ENCODE assay signal across 15 cellular contexts in the genomic region with DNA sequence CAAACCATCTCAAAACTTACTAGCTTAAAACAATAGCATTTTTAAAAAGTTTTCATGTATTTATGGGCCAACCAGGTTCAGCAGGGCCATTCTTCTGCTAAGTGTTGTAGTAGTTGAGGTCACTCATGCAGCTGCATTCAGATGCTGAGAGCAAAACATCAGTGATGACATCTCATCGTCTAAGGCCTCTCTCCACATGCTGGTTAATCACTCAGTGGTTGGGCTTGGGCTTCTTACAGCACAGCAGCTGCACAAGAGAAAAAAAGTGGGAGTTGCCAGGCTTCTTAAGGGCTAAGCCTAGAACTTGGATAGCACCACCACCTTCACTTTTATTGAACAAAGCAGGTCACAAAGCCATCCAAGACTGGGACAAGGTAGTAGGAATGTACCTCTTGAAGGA.
A peak's percentile ranks its signal among the peaks of the same experiment; 100 is the strongest.
DNase-seq lines count a peak whose midpoint lies in the region; ATAC-seq and TF ChIP-seq lines count a peak whose summit lies in the region.
"Had no signal": no experiment of that assay in that cellular context is flagged by ENCODE, and none has a peak within 500 bp of the region (broad histone marks: within the 10 kb centered on the region; RNA-seq: fewer than 3 reads in every experiment).

No MANE protein-coding gene starts in this region.

- POLR2A ChIA-PET in A673 (lab: Charles Lee; ENCODE audit: low non-redundant PET) = no interaction called here

- H3K36me3 Mint-ChIP-seq in nephron progenitor cell (ENCODE audit: low read depth) (no peaks in the 10 kb centered on the region), type B pancreatic cell (peaks cover 3% of the 10 kb centered on the region)
- H3K36me3 Mint-ChIP-seq: activated naive CD8-positive, alpha-beta T cell treated with anti-CD3 and anti-CD28 coated beads for 36 hours had no signal

- H3K9me3 ChIP-seq in A673 (ENCODE audit: low read depth, low read length, poor library complexity, severe bottlenecking) (no peaks in the 10 kb centered on the region), SJSA1 (replicated peaks) (no peaks in the 10 kb centered on the region)
- H3K9me3 ChIP-seq: lower lobe of right lung had no signal

- H3K27ac ChIP-seq in A673 (ENCODE audit: low read depth, low read length, poor library complexity, severe bottlenecking) (no peak overlapping the region), SJSA1 (peak overlapping the region; percentile 96), foreskin keratinocyte (no peak overlapping the region)
- H3K27ac ChIP-seq: dorsolateral prefrontal cortex, KMS-11, lower lobe of right lung had no signal

- DNase-seq in A673 (ENCODE audit: low spot score) = peak; percentile 18
- peak; percentile 49 for DNase-seq in ELR (ENCODE audit: low read depth)
- peak; percentile 65 to 75 for DNase-seq in SJSA1 (ENCODE audit: low read depth in 1 of 2, low spot score in 2 of 2)
- peak; percentile 32 to 77 for DNase-seq in foreskin keratinocyte
- no peak for DNase-seq in nephron progenitor cell
- DNase-seq in SK-N-DZ (ENCODE audit: low spot score) = no peak
- no peak for DNase-seq in type B pancreatic cell (ENCODE audit: extremely low spot score, unreplicated experiment)
- no peak for DNase-seq in HK-2 (ENCODE audit: unreplicated experiment)
- DNase-seq: activated naive CD8-positive, alpha-beta T cell treated with anti-CD3 and anti-CD28 coated beads for 36 hours; C1 segment of cervical spinal cord; dorsolateral prefrontal cortex; glutamatergic neuron; lower lobe of right lung; RPMI8226 had no signal

- ATAC-seq in foreskin keratinocyte = peak; percentile 32
- ATAC-seq: lower lobe of right lung had no signal

- H3K27ac Mint-ChIP-seq in nephron progenitor cell = no peak overlapping the region
- no peak overlapping the region for H3K27ac Mint-ChIP-seq in type B pancreatic cell
- H3K27ac Mint-ChIP-seq: activated naive CD8-positive, alpha-beta T cell treated with anti-CD3 and anti-CD28 coated beads for 36 hours had no signal

- no peaks in the 10 kb centered on the region for H3K27me3 Mint-ChIP-seq in nephron progenitor cell (ENCODE audit: low read depth, poor library complexity)
- peaks cover 17% of the 10 kb centered on the region for H3K27me3 Mint-ChIP-seq in type B pancreatic cell

- peaks cover 9% of the 10 kb centered on the region for H3K4me1 Mint-ChIP-seq in nephron progenitor cell
- peaks cover 15% of the 10 kb centered on the region for H3K4me1 Mint-ChIP-seq in type B pancreatic cell (ENCODE audit: unreplicated experiment)

- no TSS peak for BruUV-seq in A673 (replicated peaks; lab: Mats Ljungman, UMichigan)

- H3K27me3 ChIP-seq in A673 (replicated peaks; ENCODE audit: insufficient read depth, low read depth, low read length, poor library complexity) (no peaks in the 10 kb centered on the region), SJSA1 (replicated peaks) (no peaks in the 10 kb centered on the region), foreskin keratinocyte (no peaks in the 10 kb centered on the region)

- intact Hi-C loops in A673 (cut with micrococcal nuclease; ENCODE audit: unreplicated experiment) = no loop called here

- no peak overlapping the region for H3K4me3 Mint-ChIP-seq in nephron progenitor cell
- H3K4me3 Mint-ChIP-seq in type B pancreatic cell = no peak overlapping the region
- H3K4me3 Mint-ChIP-seq: activated naive CD8-positive, alpha-beta T cell treated with anti-CD3 and anti-CD28 coated beads for 36 hours had no signal

- TF ChIP-seq CTCF in A673 (conservative IDR thresholded peaks at IDR 0.05; ENCODE audit: low read depth, low read length) (no peak), foreskin keratinocyte (conservative IDR thresholded peaks at IDR 0.05) (no peak), nephron progenitor cell (IDR thresholded peaks at IDR 0.05) (no peak), type B pancreatic cell (conservative IDR thresholded peaks at IDR 0.05) (no peak)

- H3K4me1 ChIP-seq in A673 (ENCODE audit: insufficient read depth, low read length, poor library complexity, severe bottlenecking) (no peaks in the 10 kb centered on the region), SJSA1 (replicated peaks) (peaks cover 54% of the 10 kb centered on the region), foreskin keratinocyte (peaks cover 9% of the 10 kb centered on the region)
- H3K4me1 ChIP-seq: lower lobe of right lung had no signal

- H3K9me3 Mint-ChIP-seq in nephron progenitor cell (no peaks in the 10 kb centered on the region), type B pancreatic cell (no peaks in the 10 kb centered on the region)
- H3K9me3 Mint-ChIP-seq: activated naive CD8-positive, alpha-beta T cell treated with anti-CD3 and anti-CD28 coated beads for 36 hours had no signal

- H3K36me3 ChIP-seq in A673 (ENCODE audit: insufficient read depth, low read length, poor library complexity, severe bottlenecking) (no peaks in the 10 kb centered on the region), SJSA1 (no peaks in the 10 kb centered on the region)
- H3K36me3 ChIP-seq: lower lobe of right lung had no signal

- H3K4me3 ChIP-seq in A673 (ENCODE audit: low read depth, low read length, poor library complexity, severe bottlenecking) = no peak overlapping the region
- no peak overlapping the region for H3K4me3 ChIP-seq in SJSA1
- H3K4me3 ChIP-seq: dorsolateral prefrontal cortex, lower lobe of right lung had no signal

- CTCF ChIA-PET in A673 (lab: Charles Lee) = no interaction called here

Comparison
In these comparisons a context has a peak if more than half of its experiments do, and no peak if none do; other contexts are left out.
1. DNase-seq: peak in A673 (single experiment), ELR (single experiment), SJSA1 (2 of 2) and foreskin keratinocyte (2 of 2); none in nephron progenitor cell (single experiment), SK-N-DZ (single experiment), type B pancreatic cell (single experiment) and HK-2 (single experiment).